8 cellular contexts compared by ENCODE assay signal in genomic region chr12:30989754-30990153, GRCh38.
DNase-seq lines count a peak whose midpoint lies in the region; ATAC-seq lines count a peak whose summit lies in the region.

No MANE protein-coding gene starts in this region.

- H3K27me3 Mint-ChIP-seq in activated CD8-positive, alpha-beta T cell treated with anti-CD3 and anti-CD28 coated beads, Interleukin-2, amount 10 ng/mL, durations not matched to agents 7 days and 5 days (ENCODE audit: low read depth): no peaks in the 10 kb centered on the region

- DNase-seq in AG20443 (ENCODE audit: low spot score) (peak; percentile 41), NCI-H146 (lab: John Stamatoyannopoulos, UW) (peak; percentile 87), mucosa of gallbladder (ENCODE audit: low spot score) (peak; percentile 19)
- DNase-seq in activated CD8-positive, alpha-beta T cell treated with anti-CD3 and anti-CD28 coated beads, Interleukin-2, amount 10 ng/mL, durations not matched to agents 7 days and 5 days: peak; percentile 50

- no peaks in the 10 kb centered on the region for H3K9me3 Mint-ChIP-seq in activated CD8-positive, alpha-beta T cell treated with anti-CD3 and anti-CD28 coated beads, Interleukin-2, amount 10 ng/mL, durations not matched to agents 7 days and 5 days (ENCODE audit: insufficient read depth)

- peaks cover 5% of the 10 kb centered on the region for H3K4me1 Mint-ChIP-seq in activated CD8-positive, alpha-beta T cell treated with anti-CD3 and anti-CD28 coated beads, Interleukin-2, amount 10 ng/mL, durations not matched to agents 7 days and 5 days (ENCODE audit: low read depth)

- no peak overlapping the region for H3K4me3 Mint-ChIP-seq in activated CD8-positive, alpha-beta T cell treated with anti-CD3 and anti-CD28 coated beads, Interleukin-2, amount 10 ng/mL, durations not matched to agents 7 days and 5 days

- H3K27ac Mint-ChIP-seq in activated CD8-positive, alpha-beta T cell treated with anti-CD3 and anti-CD28 coated beads, Interleukin-2, amount 10 ng/mL, durations not matched to agents 7 days and 5 days: no peak overlapping the region

- POLR2A ChIA-PET in activated CD8-positive, alpha-beta T cell treated with anti-CD3 and anti-CD28 coated beads, Interleukin-2, amount 10 ng/mL, durations not matched to agents 7 days and 5 days (lab: Charles Lee): no interaction called here

- H3K36me3 Mint-ChIP-seq in activated CD8-positive, alpha-beta T cell treated with anti-CD3 and anti-CD28 coated beads, Interleukin-2, amount 10 ng/mL, durations not matched to agents 7 days and 5 days (ENCODE audit: low read depth): no peaks in the 10 kb centered on the region

- ATAC-seq in GM18511 (IDR thresholded peaks at IDR 0.05; ENCODE audit: unreplicated experiment): peak; percentile 61
- ATAC-seq in activated CD8-positive, alpha-beta T cell treated with anti-CD3 and anti-CD28 coated beads, Interleukin-2, amount 10 ng/mL, durations not matched to agents 7 days and 5 days: peak; percentile 59
- no peak for ATAC-seq in HG03439 (IDR thresholded peaks at IDR 0.05; ENCODE audit: unreplicated experiment)
- ATAC-seq in GM21526 (IDR thresholded peaks at IDR 0.05; ENCODE audit: low FRiP score, unreplicated experiment): no peak
- no peak for ATAC-seq in HG03095 (IDR thresholded peaks at IDR 0.05; ENCODE audit: unreplicated experiment)

- CTCF ChIA-PET in activated CD8-positive, alpha-beta T cell treated with anti-CD3 and anti-CD28 coated beads, Interleukin-2, amount 10 ng/mL, durations not matched to agents 7 days and 5 days (lab: Charles Lee): interaction anchor here (2.2 to 5.2 kb wide), 2 partner anchors 138 to 142 kb away, joined by 9 to 30 read pairs; no protein-coding TSS in a partner anchor

Comparison
In these comparisons a context has a peak if more than half of its experiments do, and no peak if none do; other contexts are left out.
1. DNase-seq: peak in every context shown above with its lines; median percentile 87 in NCI-H146; 50 in activated CD8-positive, alpha-beta T cell treated with anti-CD3 and anti-CD28 coated beads, Interleukin-2, amount 10 ng/mL, durations not matched to agents 7 days and 5 days; 41 in AG20443; 19 in mucosa of gallbladder.
2. ATAC-seq: peak in GM18511 (single experiment) and activated CD8-positive, alpha-beta T cell treated with anti-CD3 and anti-CD28 coated beads, Interleukin-2, amount 10 ng/mL, durations not matched to agents 7 days and 5 days (single experiment); none in HG03439 (single experiment), GM21526 (single experiment) and HG03095 (single experiment).